Comparison of ENCODE assay signal across 25 cellular contexts in the genomic region with DNA sequence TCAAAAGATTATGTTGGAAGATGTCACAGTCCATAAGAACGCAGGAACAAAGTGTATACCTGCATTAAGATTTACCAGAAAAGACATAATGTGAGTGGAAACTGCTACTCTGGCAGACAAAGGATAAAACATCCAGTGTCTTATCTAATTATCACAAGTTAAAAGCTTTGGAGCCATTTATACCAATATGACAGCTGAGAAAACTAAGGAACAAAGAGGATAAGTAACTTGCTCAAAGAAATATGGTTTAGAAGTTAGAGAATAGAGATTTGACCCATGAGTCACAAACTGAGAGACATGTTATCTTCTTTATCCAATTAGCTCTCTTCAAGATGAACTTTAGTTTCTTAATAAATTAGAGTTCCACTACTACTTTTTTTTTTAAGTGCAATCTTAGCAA.
"Had no signal": no experiment of that assay in that cellular context is flagged by ENCODE, and none has a peak within 500 bp of the region (broad histone marks: within the 10 kb centered on the region; RNA-seq: fewer than 3 reads in every experiment).

No MANE protein-coding gene starts in this region.

- H2AFZ ChIP-seq: neural progenitor cell, parathyroid adenoma had no signal

- H3K9me3 ChIP-seq: ovary, psoas muscle, right lobe of liver, thoracic aorta, thyroid gland, upper lobe of left lung, vagina had no signal

- H3K4me1 ChIP-seq: neural progenitor cell, parathyroid adenoma, psoas muscle, right lobe of liver, sigmoid colon, stomach, thyroid gland, tibial nerve, upper lobe of left lung, vagina had no signal

- H3K36me3 ChIP-seq: neural progenitor cell, ovary, right lobe of liver, sigmoid colon, stomach, thoracic aorta, thyroid gland, tibial nerve, upper lobe of left lung, vagina had no signal

- H3K27ac ChIP-seq: neural progenitor cell, ovary, parathyroid adenoma, psoas muscle, right lobe of liver, sigmoid colon, stomach, thoracic aorta, thyroid gland, tibial nerve, upper lobe of left lung, vagina had no signal

- H3K4me3 ChIP-seq: neural progenitor cell, ovary, psoas muscle, right lobe of liver, sigmoid colon, stomach, thoracic aorta, thyroid gland, tibial nerve, upper lobe of left lung, vagina had no signal

- DNase-seq: natural killer cell; occipital lobe; ovary; posterior cingulate gyrus; psoas muscle; right cardiac atrium; right lobe of liver; sigmoid colon; small intestine; stimulated activated CD4-positive, alpha-beta T cell treated with anti-CD3 and anti-CD28 coated beads, Interleukin-15, amount 100 ng/mL, for 24 hours; stimulated activated CD4-positive, alpha-beta T cell treated with anti-CD3 and anti-CD28 coated beads, Interleukin-2, amount 100 ng/mL, for 24 hours; stimulated activated CD4-positive, alpha-beta T cell treated with anti-CD3 and anti-CD28 coated beads, Interleukin-2, amount 100 ng/mL, for 48 hours; stimulated activated CD4-positive, alpha-beta T cell treated with anti-CD3 and anti-CD28 coated beads, Interleukin-4, amount 100 ng/mL, for 24 hours; stimulated activated naive B cell treated with anti-CD40 and anti-IgM and Interleukin-4, amounts not matched to agents 10 μg/mL and 1 μg/mL and 100 μg/mL, for 72 hours; stimulated activated naive CD4-positive, alpha-beta T cell treated with Interleukin-2 at 50 U/mL for 16 hours; stomach; thyroid gland; trophoblast cell; upper lobe of left lung had no signal

- H3K4me2 ChIP-seq: neural progenitor cell had no signal

- H3K9ac ChIP-seq: neural progenitor cell, parathyroid adenoma had no signal

- H3K27me3 ChIP-seq: neural progenitor cell, ovary, right lobe of liver, sigmoid colon, stomach, thyroid gland, tibial nerve, upper lobe of left lung, vagina had no signal

- ATAC-seq: natural killer cell; psoas muscle; right cardiac atrium; right lobe of liver; stimulated activated effector memory CD8-positive, alpha-beta T cell treated with anti-CD3 and anti-CD28 coated beads, Interleukin-12 subunit alpha, Interleukin-12 subunit beta, amount 100 ng/mL, for 72 hours; stimulated activated naive B cell treated with anti-CD40 and anti-IgM and Interleukin-4, amounts not matched to agents 10 μg/mL and 1 μg/mL and 100 μg/mL, for 72 hours had no signal

- H3K79me2 ChIP-seq: parathyroid adenoma had no signal
